8 cellular contexts compared by ENCODE assay signal in genomic region chr14:74762917-74763802, GRCh38. TPM values are rescaled to one million over a fixed set of nuclear protein-coding genes. Genes with fewer than 3 reads are reported as not detected.
DNase-seq lines count a peak whose midpoint lies in the region; ATAC-seq and TF ChIP-seq lines count a peak whose summit lies in the region.

YLPM1 (plus strand) TSS chr14:74763316; CDS start chr14:74763490, 174 bp downstream.

- CTCF ChIA-PET in Panc1 (lab: Charles Lee), result no interaction called here

- H3K9me3 ChIP-seq in Panc1 (ENCODE audit: control insufficient read depth, insufficient read depth, low read depth, low read length) (no peaks in the 10 kb centered on the region), muscle layer of duodenum (ENCODE audit: control insufficient read depth in 1 of 2, low read length in 2 of 2) (no peaks in the 10 kb centered on the region)

- ATAC-seq in GM21717 (IDR thresholded peaks at IDR 0.05; ENCODE audit: unreplicated experiment) (peak; percentile 86), Panc1 (peak; percentile 98), esophagus mucosa (peak; percentile 98)

- DNase-seq in DMS53 treated with DMSO at 0.1 percent for 48 hours (lab: John Stamatoyannopoulos, UW; ENCODE audit: unreplicated experiment) (peak; percentile 84), KG1 (lab: John Stamatoyannopoulos, UW) (peak; percentile 96), Panc1 (ENCODE audit: low read depth, low spot score) (peak; percentile 92)
- DNase-seq in activated T-cell treated with anti-CD3 and anti-CD28 coated beads, Interleukin-2, amount 50 U/mL, for 48 hours, result peak; percentile 92 to 94
- DNase-seq in stimulated activated CD8-positive, alpha-beta memory T cell treated with anti-CD3 and anti-CD28 coated beads, Interleukin-7, amount 100 ng/mL, for 48 hours (ENCODE audit: extremely low read depth in 1 of 2, low read depth in 1 of 2), result peak; percentile 83 to 87

- intact Hi-C loops in Panc1 (cut with micrococcal nuclease; ENCODE audit: unreplicated experiment), result no loop called here

- H3K4me3 ChIP-seq in Panc1 (ENCODE audit: low read depth in 2 of 2, low read length in 2 of 2) (peak within 1 kb of the TSS; percentile 74 to 75), muscle layer of duodenum (ENCODE audit: low read depth in 1 of 2, low read length in 2 of 2) (peak within 1 kb of the TSS; percentile 76 to 81)

- no TSS peak for BruUV-seq in Panc1 (replicated peaks; lab: Mats Ljungman, UMichigan)

- POLR2A ChIA-PET in Panc1 (lab: Charles Lee), result interaction anchor here (0.6 to 0.7 kb wide), 2 partner anchors 22 to 68 kb away, joined by 4 to 5 read pairs; no protein-coding TSS in a partner anchor

- H3K27me3 ChIP-seq in Panc1 (ENCODE audit: control insufficient read depth, insufficient read depth, low read length) (no peaks in the 10 kb centered on the region), muscle layer of duodenum (ENCODE audit: low read depth, low read length) (no peaks in the 10 kb centered on the region)

- peak; percentile 73 for TF ChIP-seq CTCF in Panc1 (IDR thresholded peaks at IDR 0.05)

- H3K36me3 ChIP-seq in Panc1 (ENCODE audit: control insufficient read depth, insufficient read depth, low read length) (no peaks in the 10 kb centered on the region; the same call in none of the 2 replicates), muscle layer of duodenum (ENCODE audit: control insufficient read depth in 1 of 2, insufficient read depth in 2 of 2, low read length in 2 of 2) (no peaks in the 10 kb centered on the region)

- in situ Hi-C loops in Panc1 (cut with HindIII; ENCODE audit: low pct_unique_long_range_greater_than_20kb, low sequenced_read_pairs), result no loop called here

- peaks cover 6% of the 10 kb centered on the region for H3K4me1 ChIP-seq in Panc1 (ENCODE audit: control insufficient read depth, insufficient read depth, low read length)
- peaks cover 6 to 41% of the 10 kb centered on the region in 2 donors for H3K4me1 ChIP-seq in muscle layer of duodenum (ENCODE audit: control insufficient read depth in 1 of 2, insufficient read depth in 2 of 2, low read length in 2 of 2)

- H3K27ac ChIP-seq in Panc1 (ENCODE audit: low read length) (peak within 1 kb of the TSS; percentile 85), muscle layer of duodenum (ENCODE audit: low read length) (peak within 1 kb of the TSS; percentile 67)

RNA-seq across cellular contexts. Expression of gene YLPM1, which starts in this region (rescaled TPM):
- 38.9 TPM for total RNA-seq in Panc1 (2021; ENCODE audit: unreplicated experiment)
- polyA plus RNA-seq in Panc1 (2012; ENCODE audit: insufficient read length), result 20.3 TPM
- 30.6 TPM for total RNA-seq in esophagus mucosa

Comparison
In these comparisons a context has a peak if more than half of its experiments do, and no peak if none do; other contexts are left out.
1. Peak in every context shown above with its lines: DNase-seq, ATAC-seq, H3K4me3 ChIP-seq and H3K27ac ChIP-seq.